ENCODE assay signal across 8 cellular contexts in genomic region chr12:49367381-49368239, GRCh38. TPM values are rescaled to one million over a fixed set of nuclear protein-coding genes. Genes with fewer than 3 reads are reported as not detected.
A peak's percentile ranks its signal among the peaks of the same experiment; 100 is the strongest.
DNase-seq lines count a peak whose midpoint lies in the region; ATAC-seq and TF ChIP-seq lines count a peak whose summit lies in the region.

SPATS2 (plus strand) TSS chr12:49367462; CDS start chr12:49461013, 93,551 bp downstream.

- no peaks in the 10 kb centered on the region for H3K9me3 Mint-ChIP-seq in CD8-positive, alpha-beta memory T cell
- no peaks in the 10 kb centered on the region for H3K9me3 Mint-ChIP-seq in nephron

- H3K36me3 ChIP-seq in CD8-positive, alpha-beta memory T cell (ENCODE audit: insufficient read depth, low read length): no peaks in the 10 kb centered on the region
- H3K36me3 ChIP-seq in esophagus muscularis mucosa: no peaks in the 10 kb centered on the region

- peaks cover 19 to 43% (median 37%) of the 10 kb centered on the region in 3 donors for H3K4me1 Mint-ChIP-seq in CD8-positive, alpha-beta memory T cell
- peaks cover 35% of the 10 kb centered on the region for H3K4me1 Mint-ChIP-seq in nephron

- peak within 1 kb of the TSS; percentile 82 for H3K4me3 ChIP-seq in CD8-positive, alpha-beta memory T cell (ENCODE audit: low read length)
- H3K4me3 ChIP-seq in esophagus muscularis mucosa: peak within 1 kb of the TSS; percentile 72 to 88 (median 82)

- CTCF ChIA-PET in CD8-positive, alpha-beta memory T cell (lab: Charles Lee): interaction anchor here (0.7 to 3.9 kb wide), 18 partner anchors 9 to 296 kb away, joined by 3 to 31 read pairs (median 4); partner anchors contain the start of genes DNAJC22 and TROAP

- peak within 1 kb of the TSS; percentile 89 to 98 (median 96) for H3K4me3 Mint-ChIP-seq in CD8-positive, alpha-beta memory T cell
- H3K4me3 Mint-ChIP-seq in nephron: peak within 1 kb of the TSS; percentile 87 to 95 (median 92)

- no peaks in the 10 kb centered on the region for H3K9me3 ChIP-seq in CD8-positive, alpha-beta memory T cell (ENCODE audit: low read length)
- H3K9me3 ChIP-seq in esophagus muscularis mucosa: no peaks in the 10 kb centered on the region

- H3K27ac Mint-ChIP-seq in CD8-positive, alpha-beta memory T cell: peak within 1 kb of the TSS; percentile 60 to 98 (median 94)
- H3K27ac Mint-ChIP-seq in nephron: peak within 1 kb of the TSS; percentile 77 to 96 (median 94)

- peak within 1 kb of the TSS; percentile 91 for H3K27ac ChIP-seq in CD8-positive, alpha-beta memory T cell (ENCODE audit: low read depth, low read length)
- peak within 1 kb of the TSS; percentile 92 to 97 (median 96) for H3K27ac ChIP-seq in esophagus muscularis mucosa (replicated peaks in 1 of 4)

- no peak for DNase-seq in CD8-positive, alpha-beta memory T cell
- peak; percentile 27 for DNase-seq in HCEC 1CT
- DNase-seq in SW 1271 (lab: John Stamatoyannopoulos, UW): peak; percentile 46 to 48
- peak; percentile 98 for DNase-seq in esophagus muscularis mucosa (ENCODE audit: extremely low spot score)

- peaks cover 0 to 4% of the 10 kb centered on the region in 2 donors for H3K27me3 Mint-ChIP-seq in CD8-positive, alpha-beta memory T cell
- H3K27me3 Mint-ChIP-seq in nephron (ENCODE audit: low read depth): no peaks in the 10 kb centered on the region

- intact Hi-C loops in esophagus muscularis mucosa (cut with DNase I): loop anchor here (10.0 kb wide), 1 partner anchor 257 kb away; the partner anchor contains the start of gene PRPF40B

- TF ChIP-seq CTCF in esophagus muscularis mucosa (IDR thresholded peaks at IDR 0.05) (no peak), nephron (IDR thresholded peaks at IDR 0.05; ENCODE audit: unreplicated experiment in 3 of 3) (no peak)

- POLR2A ChIA-PET in CD8-positive, alpha-beta memory T cell (lab: Charles Lee): interaction anchor here (0.8 to 1.8 kb wide), 5 partner anchors 9 to 744 kb away, joined by 3 to 12 read pairs (median 7); partner anchors contain the start of genes COX14, DNAJC22 and TUBA1C

- ATAC-seq in HG02588 (IDR thresholded peaks at IDR 0.05; ENCODE audit: unreplicated experiment): no peak
- ATAC-seq in GM21526 (IDR thresholded peaks at IDR 0.05; ENCODE audit: low FRiP score, unreplicated experiment): no peak
- no peak for ATAC-seq in GM21447 (IDR thresholded peaks at IDR 0.05; ENCODE audit: unreplicated experiment)

- H3K36me3 Mint-ChIP-seq in CD8-positive, alpha-beta memory T cell: peaks cover 0 to 5% (median 0%) of the 10 kb centered on the region in 3 donors
- peaks cover 8% of the 10 kb centered on the region for H3K36me3 Mint-ChIP-seq in nephron (ENCODE audit: low read depth)

- TF ChIP-seq POLR2A in esophagus muscularis mucosa (IDR thresholded peaks at IDR 0.05; ENCODE audit: low read depth): peak; percentile 22

- WGBS in esophagus muscularis mucosa: under 1% methylated on average over 28 of the region's 52 CpGs

- no peak for TF ChIP-seq EP300 in esophagus muscularis mucosa (IDR thresholded peaks at IDR 0.05)

- H3K27me3 ChIP-seq in CD8-positive, alpha-beta memory T cell (ENCODE audit: insufficient read depth, low read length, poor library complexity, severe bottlenecking): no peaks in the 10 kb centered on the region
- H3K27me3 ChIP-seq in esophagus muscularis mucosa: no peaks in the 10 kb centered on the region

- H3K4me1 ChIP-seq in CD8-positive, alpha-beta memory T cell (ENCODE audit: insufficient read depth, low read length): peaks cover 20% of the 10 kb centered on the region
- H3K4me1 ChIP-seq in esophagus muscularis mucosa: peaks cover 27 to 34% (median 29%) of the 10 kb centered on the region in 4 donors

RNA-seq across cellular contexts. Expression of gene SPATS2, which starts in this region (rescaled TPM):
- 1 to 10 TPM; 9.1 to 9.4 TPM for total RNA-seq in CD8-positive, alpha-beta memory T cell
- 7.6 TPM for polyA plus RNA-seq in CD8-positive, alpha-beta memory T cell
- total RNA-seq in esophagus muscularis mucosa: 10 to 100 TPM in 3 of 4 donors, 1 to 10 TPM in 1; 9.5 to 16.6 (median 11.5) TPM

Comparison
In these comparisons a context has a peak if more than half of its experiments do, and no peak if none do; other contexts are left out.
1. DNase-seq: peak in HCEC 1CT (single experiment), SW 1271 (2 of 2) and esophagus muscularis mucosa (single experiment); none in CD8-positive, alpha-beta memory T cell (0 of 5).